Comparison of ENCODE assay signal across 13 cellular contexts in genomic region chr9:133845659-133845947, GRCh38.
DNase-seq lines count a peak whose midpoint lies in the region; ATAC-seq, FAIRE-seq and TF ChIP-seq lines count a peak whose summit lies in the region.
"Had no signal": no experiment of that assay in that cellular context is flagged by ENCODE, and none has a peak within 500 bp of the region (broad histone marks: within the 10 kb centered on the region; RNA-seq: fewer than 3 reads in every experiment).

No MANE protein-coding gene starts in this region.

- no peak for FAIRE-seq in K562 (lab: Jason Lieb, UNC)

- H3K79me1 ChIP-seq in mesendoderm (ENCODE audit: low read length), result no peaks in the 10 kb centered on the region

- no peak overlapping the region for H3K9ac ChIP-seq in K562 (ENCODE audit: insufficient read depth in 1 of 2, low read depth in 2 of 2, low read length in 2 of 2)
- no peak overlapping the region for H3K9ac ChIP-seq in mesendoderm (ENCODE audit: low read length)
- no peak overlapping the region for H3K9ac ChIP-seq in MM.1S (ENCODE audit: low read length)

- no peak overlapping the region for H4K5ac ChIP-seq in mesendoderm (ENCODE audit: low read length)

- no peak overlapping the region for H3K18ac ChIP-seq in mesendoderm (ENCODE audit: low read length)

- no peak for TF ChIP-seq EP300 in K562 (IDR thresholded peaks at IDR 0.05; ENCODE audit: low read length)
- no peak for TF ChIP-seq EP300 in stomach (IDR thresholded peaks at IDR 0.05)

- H3K56ac ChIP-seq in mesendoderm (ENCODE audit: low read length), result no peak overlapping the region

- H4K20me1 ChIP-seq in K562 (replicated peaks; ENCODE audit: control insufficient read depth, insufficient read depth, low read length), result peaks cover 24% of the 10 kb centered on the region
- H4K20me1 ChIP-seq in MM.1S (ENCODE audit: insufficient read depth, low read length), result no peaks in the 10 kb centered on the region

- H3K4me1 ChIP-seq in Peyer's patch (peaks cover 0 to 20% (median 4%) of the 10 kb centered on the region in 4 donors), K562 (replicated peaks in 1 of 2; ENCODE audit: control insufficient read depth in 2 of 2, insufficient read depth in 2 of 2, low read length in 2 of 2) (peaks cover 0 to 6% of the 10 kb centered on the region in 2 experiments; a peak in 2 of 5 replicates), mesendoderm (ENCODE audit: control insufficient read depth, low read depth, low read length) (no peaks in the 10 kb centered on the region), stomach (peaks cover 0 to 16% (median 9%) of the 10 kb centered on the region in 4 donors), MM.1S (ENCODE audit: low read length) (no peaks in the 10 kb centered on the region)

- no peak overlapping the region for H3K4ac ChIP-seq in mesendoderm (ENCODE audit: low read depth, low read length)

- in situ Hi-C loops in K562 (cut with MboI), result no loop called here

- no peaks in the 10 kb centered on the region for H3K9me3 ChIP-seq in Peyer's patch
- H3K9me3 ChIP-seq in K562 (replicated peaks; ENCODE audit: control insufficient read depth, insufficient read depth, low read depth, low read length), result no peaks in the 10 kb centered on the region
- no peaks in the 10 kb centered on the region for H3K9me3 ChIP-seq in stomach
- no peaks in the 10 kb centered on the region for H3K9me3 ChIP-seq in MM.1S (replicated peaks; ENCODE audit: insufficient read depth, low read length)
- H3K9me3 ChIP-seq: colonic mucosa, esophagus squamous epithelium, vagina had no signal

- H3K79me2 ChIP-seq in K562 (ENCODE audit: control insufficient read depth, insufficient read depth, low read length), result no peaks in the 10 kb centered on the region
- H3K79me2 ChIP-seq in mesendoderm (ENCODE audit: control insufficient read depth, insufficient read depth, low read length), result no peaks in the 10 kb centered on the region
- H3K79me2 ChIP-seq in MM.1S (ENCODE audit: low read length), result no peaks in the 10 kb centered on the region

- H2AFZ ChIP-seq in K562 (ENCODE audit: low read depth, low read length), result no peak overlapping the region
- H2AFZ ChIP-seq in MM.1S (ENCODE audit: low read length), result no peak overlapping the region
- H2AFZ ChIP-seq: PC-9 had no signal

- H3K36me3 ChIP-seq in Peyer's patch, result no peaks in the 10 kb centered on the region
- no peaks in the 10 kb centered on the region for H3K36me3 ChIP-seq in K562 (ENCODE audit: control insufficient read depth, insufficient read depth, low read length)
- H3K36me3 ChIP-seq in mesendoderm (ENCODE audit: control insufficient read depth, insufficient read depth, low read length), result no peaks in the 10 kb centered on the region
- H3K36me3 ChIP-seq in stomach, result no peaks in the 10 kb centered on the region
- no peaks in the 10 kb centered on the region for H3K36me3 ChIP-seq in MM.1S (replicated peaks; ENCODE audit: insufficient read depth, low read length)
- H3K36me3 ChIP-seq: colonic mucosa, esophagus squamous epithelium, vagina had no signal

- intact Hi-C loops in K562 (cut with micrococcal nuclease) (no loop called here), stomach (cut with DNase I; ENCODE audit: low total_unique reads) (no loop called here)

- no peak overlapping the region for H3K23ac ChIP-seq in mesendoderm (ENCODE audit: low read length)

- H3K9me1 ChIP-seq in K562 (ENCODE audit: control insufficient read depth, insufficient read depth, low read length), result no peaks in the 10 kb centered on the region

- no peak overlapping the region for H3K4me2 ChIP-seq in K562 (ENCODE audit: insufficient read depth, low read length)
- no peak overlapping the region for H3K4me2 ChIP-seq in mesendoderm (ENCODE audit: low read length)
- no peak overlapping the region for H3K4me2 ChIP-seq in MM.1S (ENCODE audit: low read depth, low read length)
- H3K4me2 ChIP-seq: PC-9 had no signal

- no peaks in the 10 kb centered on the region for H3K9me2 ChIP-seq in MM.1S (replicated peaks; ENCODE audit: insufficient read depth, low read length)

- H2BK5ac ChIP-seq in mesendoderm (ENCODE audit: low read length), result no peak overlapping the region

- no peaks in the 10 kb centered on the region for H3F3A ChIP-seq in MM.1S (ENCODE audit: insufficient read depth, low read length)

- no peaks in the 10 kb centered on the region for H3K27me3 ChIP-seq in Peyer's patch
- peaks cover 12 to 87% of the 10 kb centered on the region in 2 experiments for H3K27me3 ChIP-seq in K562 (ENCODE audit: control insufficient read depth in 2 of 2, insufficient read depth in 2 of 2, low read length in 2 of 2)
- H3K27me3 ChIP-seq in mesendoderm (ENCODE audit: insufficient read depth, low read length, poor library complexity), result no peaks in the 10 kb centered on the region
- H3K27me3 ChIP-seq in stomach, result no peaks in the 10 kb centered on the region
- H3K27me3 ChIP-seq in MM.1S (replicated peaks; ENCODE audit: insufficient read depth, low read length), result peaks cover 43% of the 10 kb centered on the region
- H3K27me3 ChIP-seq: colonic mucosa, esophagus squamous epithelium, vagina had no signal

- no peak for TF ChIP-seq RAD21 in K562 (CRISPR knock-in tag; conservative IDR thresholded peaks at IDR 0.05 in 1 of 2, IDR thresholded peaks at IDR 0.05 in 1 of 2)

- ATAC-seq in K562, result no peak
- no peak for ATAC-seq in GM18909 (IDR thresholded peaks at IDR 0.05; ENCODE audit: poor library complexity, unreplicated experiment)
- ATAC-seq in GM19397 (IDR thresholded peaks at IDR 0.05; ENCODE audit: unreplicated experiment), result no peak
- ATAC-seq: CD8-positive, alpha-beta T cell had no signal

- BruUV-seq in K562 (replicated peaks; lab: Mats Ljungman, UMichigan), result no TSS peak

- H3K4me3 ChIP-seq in Peyer's patch (no peak overlapping the region), K562 (no peak overlapping the region), mesendoderm (ENCODE audit: low read length) (no peak overlapping the region), stomach (no peak overlapping the region), MM.1S (ENCODE audit: low read length) (no peak overlapping the region)
- H3K4me3 ChIP-seq: colonic mucosa, PC-9, vagina had no signal

- H4K8ac ChIP-seq in mesendoderm (ENCODE audit: low read depth, low read length), result no peak overlapping the region

- H3K27ac ChIP-seq in Peyer's patch (peak overlapping the region in 3 of 4 donors; percentile 37 to 72 (median 55)), K562 (ENCODE audit: extremely low read depth, low read depth, low read length) (no peak overlapping the region), mesendoderm (ENCODE audit: low read depth, low read length) (no peak overlapping the region), stomach (peak overlapping the region in 4 of 5 donors; percentile 10 to 69 (median 50)), MM.1S (ENCODE audit: low read length) (no peak overlapping the region)
- H3K27ac ChIP-seq: colonic mucosa, PC-9, vagina had no signal

- CTCF ChIA-PET in K562 (lab: Yijun Ruan, JAX; ENCODE audit: low intra/inter-chr PET ratio), result no interaction called here

- WGBS in K562 (ENCODE audit: insufficient coverage, low coverage, missing lambda C conversion rate), result 0% methylated on average over 1 of the region's 1 CpG
- whole genome bisulfite sequencing in mesendoderm (ENCODE audit: extremely low coverage, insufficient coverage, low lambda C conversion rate), result no CpG with 5 or more reads among the region's 1 CpG
- 92 to 100% (median 93%) methylated on average over 1 of the region's 1 CpG; no CpG with 5 or more reads in 2 of the 5 donors for WGBS in stomach, 5 donors

- no peak for DNase-seq in Peyer's patch
- no peak for DNase-seq in K562 (ENCODE audit: extremely low read depth in 1 of 4, low spot score in 3 of 4)
- peak; percentile 26 for DNase-seq in mesendoderm
- no peak for DNase-seq in stomach
- DNase-seq in MM.1S, result no peak
- DNase-seq: activated CD4-positive, alpha-beta T cell treated with anti-CD3 and anti-CD28 coated beads for 4 hours; CD8-positive, alpha-beta T cell; esophagus squamous epithelium; PC-9 had no signal

- no peak for TF ChIP-seq CTCF in Peyer's patch (IDR thresholded peaks at IDR 0.05)
- no peak for TF ChIP-seq CTCF in K562 (IDR thresholded peaks at IDR 0.05 in 2 of 3, conservative IDR thresholded peaks at IDR 0.05 in 1 of 3; ENCODE audit: insufficient read depth in 2 of 3, low read depth in 1 of 3, low read length in 3 of 3)
- no peak for TF ChIP-seq CTCF in stomach (IDR thresholded peaks at IDR 0.05)
- no peak for TF ChIP-seq CTCF in MM.1S (IDR thresholded peaks at IDR 0.05; ENCODE audit: low read length)

- H2AK5ac ChIP-seq in mesendoderm (ENCODE audit: low read length), result no peak overlapping the region

- no peak overlapping the region for H2BK15ac ChIP-seq in mesendoderm (replicated peaks; ENCODE audit: low read depth)

- no peak overlapping the region for H2BK120ac ChIP-seq in mesendoderm (ENCODE audit: low read depth, low read length)

- POLR2A ChIA-PET in K562 (lab: Yijun Ruan, JAX), result no interaction called here

- TF ChIP-seq POLR2A in Peyer's patch (IDR thresholded peaks at IDR 0.05), result no peak
- TF ChIP-seq POLR2A in K562 (conservative IDR thresholded peaks at IDR 0.05), result no peak
- no peak for TF ChIP-seq POLR2A in stomach (IDR thresholded peaks at IDR 0.05)

TF ChIP-seq in K562, 482 proteins besides CTCF, POLR2A, EP300 and RAD21:
- TF ChIP-seq ZNF23 (CRISPR knock-in tag; IDR thresholded peaks at IDR 0.05) (peak; percentile 94), RBM34 (IDR thresholded peaks at IDR 0.05; ENCODE audit: borderline replicate concordance, insufficient read depth, low read length) (no peak), TAF7 (tag; IDR thresholded peaks at IDR 0.05) (no peak), ZBTB17 (CRISPR knock-in tag; IDR thresholded peaks at IDR 0.05) (peak; percentile 97), MLLT1 (IDR thresholded peaks at IDR 0.05) (peak in 1 of 2 experiments; percentile 86; a peak in 2 of 4 replicates), RFX5 (IDR thresholded peaks at IDR 0.05; ENCODE audit: low read depth, low read length) (no peak), NCOR1 (IDR thresholded peaks at IDR 0.05) (no peak)

Comparison
In these comparisons a context has a peak if more than half of its experiments do, and no peak if none do; other contexts are left out.
1. H3K27ac ChIP-seq: peak in Peyer's patch (3 of 4) and stomach (4 of 5); none in K562 (single experiment), mesendoderm (single experiment) and MM.1S (single experiment).